Comparison of ENCODE assay signal across 13 cellular contexts in the genomic region with DNA sequence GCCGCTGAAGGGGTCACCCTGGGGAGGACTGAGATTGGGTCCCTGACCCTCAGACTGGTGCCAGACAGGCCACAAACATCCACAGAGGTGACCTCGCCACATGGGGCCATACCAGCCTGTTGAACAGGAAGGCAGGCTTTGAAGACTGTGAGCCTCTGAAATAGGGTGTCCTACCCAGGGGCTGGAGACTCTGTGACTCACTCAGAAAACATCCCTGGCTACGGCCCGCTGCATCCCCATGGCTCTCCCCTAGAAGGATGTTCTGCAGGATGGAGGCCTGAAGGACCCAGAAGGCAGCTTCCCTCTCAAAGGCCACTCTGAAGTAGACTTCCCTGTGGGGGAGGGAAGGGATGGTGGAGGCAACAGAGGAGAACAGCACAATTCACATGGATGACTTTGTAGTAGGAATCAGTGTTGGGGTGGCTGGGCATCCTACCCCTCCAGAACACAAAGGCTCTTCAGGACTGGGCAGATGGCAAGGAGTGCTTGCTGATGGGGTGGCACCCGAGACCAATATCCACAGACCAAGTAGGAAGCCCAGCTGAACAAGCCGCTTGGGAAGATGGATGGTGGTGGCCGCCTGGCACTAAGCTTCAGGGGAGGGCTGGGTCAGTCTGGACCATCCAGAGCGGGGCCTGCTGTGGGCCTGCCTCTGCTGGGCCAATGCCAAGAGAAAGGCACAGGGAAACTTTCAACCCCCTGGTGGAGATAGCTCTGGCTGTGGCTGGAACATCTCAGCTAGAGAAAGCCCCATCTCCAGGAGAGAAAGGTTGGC. TPM values are rescaled to one million over a fixed set of nuclear protein-coding genes. Genes with fewer than 3 reads are reported as not detected.
DNase-seq lines count a peak whose midpoint lies in the region; ATAC-seq, FAIRE-seq and TF ChIP-seq lines count a peak whose summit lies in the region.
"Had no signal": no experiment of that assay in that cellular context is flagged by ENCODE, and none has a peak within 500 bp of the region (broad histone marks: within the 10 kb centered on the region; RNA-seq: fewer than 3 reads in every experiment).

No MANE protein-coding gene starts in this region.

- POLR2A ChIA-PET in endothelial cell of umbilical vein (lab: Charles Lee) = no interaction called here

- H3K9me1 ChIP-seq in endothelial cell of umbilical vein (replicated peaks; ENCODE audit: control insufficient read depth, extremely low read depth, insufficient read depth, low read length) = no peaks in the 10 kb centered on the region

- H3K27ac ChIP-seq in endothelial cell of umbilical vein (ENCODE audit: insufficient read depth, low read depth, low read length) = peak overlapping the region; percentile 37
- peak overlapping the region; percentile 29 for H3K27ac ChIP-seq in osteoblast (ENCODE audit: low read depth, low read length)

- H3K27ac Mint-ChIP-seq in activated naive CD4-positive, alpha-beta T cell treated with anti-CD3 and anti-CD28 coated beads for 36 hours = no peak overlapping the region

- TF ChIP-seq CTCF in endothelial cell of umbilical vein (IDR thresholded peaks at IDR 0.05; ENCODE audit: extremely low read depth in 1 of 2, insufficient read depth in 1 of 2, low read depth in 1 of 2, low read length in 2 of 2) = no peak
- no peak for TF ChIP-seq CTCF in osteoblast (IDR thresholded peaks at IDR 0.05; ENCODE audit: extremely low read depth, low read depth, low read length)

- no peaks in the 10 kb centered on the region for H4K20me1 ChIP-seq in endothelial cell of umbilical vein (replicated peaks; ENCODE audit: control insufficient read depth, extremely low read depth, insufficient read depth, low read length)
- H4K20me1 ChIP-seq in osteoblast (ENCODE audit: insufficient read depth, low read length) = no peaks in the 10 kb centered on the region

- H3K36me3 ChIP-seq in endothelial cell of umbilical vein (ENCODE audit: control insufficient read depth in 2 of 2, extremely low read depth in 1 of 2, insufficient read depth in 2 of 2, low read length in 2 of 2) (no peaks in the 10 kb centered on the region), osteoblast (ENCODE audit: insufficient read depth, low read length) (no peaks in the 10 kb centered on the region)

- peaks cover 5% of the 10 kb centered on the region for H3K36me3 Mint-ChIP-seq in activated naive CD4-positive, alpha-beta T cell treated with anti-CD3 and anti-CD28 coated beads for 36 hours (ENCODE audit: low read depth)
- H3K36me3 Mint-ChIP-seq: brain had no signal

- intact Hi-C loops in endothelial cell of umbilical vein (cut with micrococcal nuclease) = no loop called here
- intact Hi-C loops in activated naive CD4-positive, alpha-beta T cell treated with anti-CD3 and anti-CD28 coated beads for 36 hours (cut with micrococcal nuclease) = no loop called here

- H3K9ac ChIP-seq in endothelial cell of umbilical vein (replicated peaks; ENCODE audit: extremely low read depth, insufficient read depth, low read length) = no peak overlapping the region

- H3K4me3 Mint-ChIP-seq in activated naive CD4-positive, alpha-beta T cell treated with anti-CD3 and anti-CD28 coated beads for 36 hours = no peak overlapping the region
- H3K4me3 Mint-ChIP-seq: brain had no signal

- no peak for ATAC-seq in HG02852 (IDR thresholded peaks at IDR 0.05; ENCODE audit: unreplicated experiment)
- ATAC-seq in HG02759 (IDR thresholded peaks at IDR 0.05; ENCODE audit: unreplicated experiment) = no peak

- dilution Hi-C loops in endothelial cell of umbilical vein (cut with MboI; ENCODE audit: extremely low pct_ligation_motif_present, low sequenced_read_pairs) = no loop called here

- no peaks in the 10 kb centered on the region for H3K27me3 Mint-ChIP-seq in activated naive CD4-positive, alpha-beta T cell treated with anti-CD3 and anti-CD28 coated beads for 36 hours (ENCODE audit: low read depth)
- H3K27me3 Mint-ChIP-seq: brain had no signal

- H3K4me2 ChIP-seq in endothelial cell of umbilical vein (ENCODE audit: insufficient read depth, low read length) (no peak overlapping the region), osteoblast (ENCODE audit: insufficient read depth, low read length) (peak overlapping the region; percentile 11)

- H2AFZ ChIP-seq in endothelial cell of umbilical vein (ENCODE audit: low read depth, low read length) (peak overlapping the region; percentile 16), osteoblast (ENCODE audit: low read length) (peak overlapping the region; percentile 57)

- CTCF ChIA-PET in endothelial cell of umbilical vein (lab: Charles Lee) = interaction anchor here (0.6 to 1.4 kb wide), 8 partner anchors 10 to 241 kb away, joined by 3 to 7 read pairs (median 4); a partner anchor contains a TSS
- CTCF ChIA-PET in activated naive CD4-positive, alpha-beta T cell treated with anti-CD3 and anti-CD28 coated beads for 36 hours (lab: Charles Lee) = no interaction called here

- H3K27me3 ChIP-seq in endothelial cell of umbilical vein (ENCODE audit: control insufficient read depth in 2 of 2, insufficient read depth in 2 of 2, low read length in 2 of 2) (no peaks in the 10 kb centered on the region), osteoblast (ENCODE audit: insufficient read depth, low read length) (no peaks in the 10 kb centered on the region)

- no peaks in the 10 kb centered on the region for H3K9me3 Mint-ChIP-seq in activated naive CD4-positive, alpha-beta T cell treated with anti-CD3 and anti-CD28 coated beads for 36 hours
- H3K9me3 Mint-ChIP-seq: brain had no signal

- BruUV-seq in endothelial cell of umbilical vein (replicated peaks; lab: Mats Ljungman, UMichigan) = no TSS peak

- no peaks in the 10 kb centered on the region for H3K79me2 ChIP-seq in endothelial cell of umbilical vein (ENCODE audit: control insufficient read depth, insufficient read depth, low read length)
- H3K79me2 ChIP-seq in osteoblast (ENCODE audit: insufficient read depth, low read length) = no peaks in the 10 kb centered on the region

- TF ChIP-seq POLR2A in endothelial cell of umbilical vein (IDR thresholded peaks at IDR 0.05; ENCODE audit: low read depth, low read length) = no peak

- H3K4me1 ChIP-seq in endothelial cell of umbilical vein (ENCODE audit: control insufficient read depth, extremely low read depth, insufficient read depth, low read length) (peaks cover 33% of the 10 kb centered on the region), osteoblast (ENCODE audit: insufficient read depth, low read length) (peaks cover 46% of the 10 kb centered on the region)

- DNase-seq in DMS53 (lab: John Stamatoyannopoulos, UW) (peak; percentile 39), NCI-H226 (peak; percentile 66), endothelial cell of umbilical vein (ENCODE audit: low read depth, low spot score) (peak; percentile 26), osteoblast (ENCODE audit: insufficient read length, low spot score, missing footprints) (peak; percentile 80)
- DNase-seq in activated naive CD4-positive, alpha-beta T cell treated with anti-CD3 and anti-CD28 coated beads for 36 hours = no peak
- no peak for DNase-seq in stimulated activated CD4-positive, alpha-beta T cell treated with anti-CD3 and anti-CD28 coated beads, Interleukin-15, amount 100 ng/mL, for 24 hours
- DNase-seq: DMS 273 treated with DMSO at 0.1 percent for 48 hours; occipital lobe; RPMI8226; stimulated activated naive CD4-positive, alpha-beta T cell had no signal

- H3K4me3 ChIP-seq in endothelial cell of umbilical vein (replicated peaks in 1 of 3; ENCODE audit: insufficient read depth in 1 of 3, low read depth in 1 of 3, low read length in 3 of 3) (no peak overlapping the region), osteoblast (ENCODE audit: insufficient read depth, low read length) (no peak overlapping the region)

- H3K4me1 Mint-ChIP-seq in activated naive CD4-positive, alpha-beta T cell treated with anti-CD3 and anti-CD28 coated beads for 36 hours (ENCODE audit: low read depth) = no peaks in the 10 kb centered on the region

- H3K9me3 ChIP-seq in endothelial cell of umbilical vein (replicated peaks; ENCODE audit: control insufficient read depth, insufficient read depth, low read length) = no peaks in the 10 kb centered on the region
- no peaks in the 10 kb centered on the region for H3K9me3 ChIP-seq in osteoblast (ENCODE audit: low read depth, low read length)

- FAIRE-seq in endothelial cell of umbilical vein (lab: Jason Lieb, UNC) = peak; percentile 69

TF ChIP-seq in endothelial cell of umbilical vein, 7 proteins besides CTCF, POLR2A, EP300 and RAD21:
- TF ChIP-seq JUN (IDR thresholded peaks at IDR 0.05; ENCODE audit: borderline replicate concordance, insufficient read depth, insufficient read length, low read depth) (peak; percentile 10), GATA2 (IDR thresholded peaks at IDR 0.05; ENCODE audit: insufficient read depth, insufficient read length, low read depth, low read length) (no peak), EZH2 (IDR thresholded peaks at IDR 0.05; ENCODE audit: borderline replicate concordance, low read depth, low read length, severe bottlenecking) (no peak), POLR2AphosphoS5 (IDR thresholded peaks at IDR 0.05; ENCODE audit: insufficient read depth, low read depth, low read length) (no peak), MYC (IDR thresholded peaks at IDR 0.05; ENCODE audit: low read depth, low read length) (no peak), FOS (IDR thresholded peaks at IDR 0.05; ENCODE audit: borderline replicate concordance, insufficient read depth, low read length) (peak; percentile 62)
- TF ChIP-seq, protein P1, sequence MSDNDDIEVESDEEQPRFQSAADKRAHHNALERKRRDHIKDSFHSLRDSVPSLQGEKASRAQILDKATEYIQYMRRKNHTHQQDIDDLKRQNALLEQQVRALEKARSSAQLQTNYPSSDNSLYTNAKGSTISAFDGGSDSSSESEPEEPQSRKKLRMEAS (IDR thresholded peaks at IDR 0.05; ENCODE audit: insufficient read depth, insufficient read length) = no peak
TF ChIP-seq in endothelial cell of umbilical vein: peak in this region for 2.

RNA-seq across cellular contexts. Expression of a gene that starts 37.6 kb away (rescaled TPM):
- total RNA-seq in endothelial cell of umbilical vein (29.2 and 30.5 TPM in 2 replicates), osteoblast (12.7 and 13.8 TPM in 2 replicates)
- 37.7 and 38.7 TPM in 2 replicates for polyA plus RNA-seq in endothelial cell of umbilical vein
- polyA plus RNA-seq in endothelial cell of umbilical vein (2011; cell fraction: cytosol; rRNA removed) = 26.7 and 27.3 TPM in 2 replicates
- 14.0 and 15.4 TPM in 2 replicates for polyA plus RNA-seq in endothelial cell of umbilical vein (2011; cell fraction: nucleus; rRNA removed)
- polyA plus RNA-seq in endothelial cell of umbilical vein (2012) = 13.1 and 13.8 TPM in 2 replicates
- polyA minus RNA-seq in endothelial cell of umbilical vein = 39.9 and 48.0 TPM in 2 replicates
- polyA minus RNA-seq in endothelial cell of umbilical vein (2011; cell fraction: cytosol; rRNA and poly(A)+ RNA removed) = 33.2 TPM
- polyA minus RNA-seq in endothelial cell of umbilical vein (2011; cell fraction: nucleus; rRNA and poly(A)+ RNA removed) = 15.0 and 20.0 TPM in 2 replicates
- total RNA-seq in activated naive CD4-positive, alpha-beta T cell treated with anti-CD3 and anti-CD28 coated beads for 36 hours = 1 to 10 TPM; 8.2 to 9.1 TPM

Comparison
In these comparisons a context has a peak if more than half of its experiments do, and no peak if none do; other contexts are left out.
1. DNase-seq: peak in DMS53 (single experiment), NCI-H226 (single experiment), endothelial cell of umbilical vein (single experiment) and osteoblast (single experiment); none in activated naive CD4-positive, alpha-beta T cell treated with anti-CD3 and anti-CD28 coated beads for 36 hours (single experiment) and stimulated activated CD4-positive, alpha-beta T cell treated with anti-CD3 and anti-CD28 coated beads, Interleukin-15, amount 100 ng/mL, for 24 hours (single experiment).